Comparison of ENCODE assay signal across 12 cellular contexts in genomic region chr5:107556575-107556974, GRCh38.
"Had no signal": no experiment of that assay in that cellular context is flagged by ENCODE, and none has a peak within 500 bp of the region (broad histone marks: within the 10 kb centered on the region; RNA-seq: fewer than 3 reads in every experiment).

No MANE protein-coding gene starts in this region.

- H3K4me3 ChIP-seq: hepatocyte, thyroid gland, uterus had no signal

- H3K4me1 Mint-ChIP-seq: activated naive CD8-positive, alpha-beta T cell treated with anti-CD3 and anti-CD28 coated beads for 36 hours; stimulated activated memory B cell treated with anti-CD40 and anti-IgM and Interleukin-4, amounts not matched to agents 10 μg/mL and 1 μg/mL and 100 μg/mL, for 72 hours had no signal

- H2AFZ ChIP-seq: hepatocyte had no signal

- H3K4me1 ChIP-seq: thyroid gland, uterus had no signal

- H3K27me3 ChIP-seq: hepatocyte, thyroid gland, uterus had no signal

- H3K27ac ChIP-seq: thyroid gland, uterus had no signal

- H3K27me3 Mint-ChIP-seq: stimulated activated memory B cell treated with anti-CD40 and anti-IgM and Interleukin-4, amounts not matched to agents 10 μg/mL and 1 μg/mL and 100 μg/mL, for 72 hours had no signal

- H3K9me3 Mint-ChIP-seq: activated CD8-positive, alpha-beta T cell treated with anti-CD3 and anti-CD28 coated beads for 36 hours; activated naive CD8-positive, alpha-beta T cell treated with anti-CD3 and anti-CD28 coated beads for 36 hours; neural crest cell; stimulated activated memory B cell treated with anti-CD40 and anti-IgM and Interleukin-4, amounts not matched to agents 10 μg/mL and 1 μg/mL and 100 μg/mL, for 72 hours; WTC11 had no signal

- H3K36me3 ChIP-seq: thyroid gland, uterus had no signal

- H3K4me3 Mint-ChIP-seq: activated CD8-positive, alpha-beta T cell treated with anti-CD3 and anti-CD28 coated beads for 36 hours; activated naive CD8-positive, alpha-beta T cell treated with anti-CD3 and anti-CD28 coated beads for 36 hours; mesothelial cell of epicardium; stimulated activated memory B cell treated with anti-CD40 and anti-IgM and Interleukin-4, amounts not matched to agents 10 μg/mL and 1 μg/mL and 100 μg/mL, for 72 hours; WTC11 had no signal

- DNase-seq: activated CD4-positive, alpha-beta T cell treated with anti-CD3 and anti-CD28 coated beads for 48 hours; activated CD8-positive, alpha-beta memory T cell treated with anti-CD3 and anti-CD28 coated beads, Interleukin-2, amount 50 U/mL, for 4 hours; activated CD8-positive, alpha-beta T cell treated with anti-CD3 and anti-CD28 coated beads for 36 hours; activated naive CD8-positive, alpha-beta T cell treated with anti-CD3 and anti-CD28 coated beads for 36 hours; stimulated activated CD4-positive, alpha-beta T cell treated with anti-CD3 and anti-CD28 coated beads, Interleukin-2, amount 100 ng/mL, for 48 hours; thyroid gland; uterus had no signal

- ATAC-seq: activated CD8-positive, alpha-beta T cell treated with anti-CD3 and anti-CD28 coated beads for 36 hours had no signal

- H3K36me3 Mint-ChIP-seq: activated naive CD8-positive, alpha-beta T cell treated with anti-CD3 and anti-CD28 coated beads for 36 hours; mesothelial cell of epicardium; stimulated activated memory B cell treated with anti-CD40 and anti-IgM and Interleukin-4, amounts not matched to agents 10 μg/mL and 1 μg/mL and 100 μg/mL, for 72 hours; WTC11 had no signal

- H3K9me3 ChIP-seq: thyroid gland, uterus had no signal

- H3K27ac Mint-ChIP-seq: activated CD8-positive, alpha-beta T cell treated with anti-CD3 and anti-CD28 coated beads for 36 hours; activated naive CD8-positive, alpha-beta T cell treated with anti-CD3 and anti-CD28 coated beads for 36 hours; stimulated activated memory B cell treated with anti-CD40 and anti-IgM and Interleukin-4, amounts not matched to agents 10 μg/mL and 1 μg/mL and 100 μg/mL, for 72 hours; WTC11 had no signal

- H3K4me2 ChIP-seq: hepatocyte had no signal
